Comparison of ENCODE assay signal across 26 cellular contexts in genomic region chr2:219180961-219181360, GRCh38. TPM values are rescaled to one million over a fixed set of nuclear protein-coding genes. Genes with fewer than 3 reads are reported as not detected.
DNase-seq lines count a peak whose midpoint lies in the region; ATAC-seq, FAIRE-seq and TF ChIP-seq lines count a peak whose summit lies in the region.
"Had no signal": no experiment of that assay in that cellular context is flagged by ENCODE, and none has a peak within 500 bp of the region (broad histone marks: within the 10 kb centered on the region; RNA-seq: fewer than 3 reads in every experiment).

No MANE protein-coding gene starts in this region.

- no peak for FAIRE-seq in urothelium cell line (lab: Jason Lieb, UNC)
- FAIRE-seq: A204.1, D721Med had no signal

- no peak for ATAC-seq in CD4-positive, alpha-beta T cell (ENCODE audit: poor library complexity)
- no peak for ATAC-seq in GM18867 (IDR thresholded peaks at IDR 0.05; ENCODE audit: unreplicated experiment)
- ATAC-seq: activated CD4-positive, CD25-positive, alpha-beta regulatory T cell treated with anti-CD3 and anti-CD28 coated beads, Interleukin-2, amount 50 U/mL, for 24 hours; gastrocnemius medialis; mucosa of descending colon; stimulated activated naive CD8-positive, alpha-beta T cell treated with anti-CD3 and anti-CD28 coated beads, Interleukin-15, Interleukin-2, amounts not matched to agents 100 U/mL and 50 U/mL, for 24 hours had no signal

- H3K4me2 ChIP-seq in neural progenitor cell, result no peak overlapping the region
- H3K4me2 ChIP-seq: smooth muscle cell had no signal

- CTCF ChIA-PET in CD4-positive, alpha-beta T cell (lab: Charles Lee), result interaction anchor here (1.2 kb wide), 2 partner anchors 108 to 151 kb away, joined by 3 read pairs; no protein-coding TSS in a partner anchor

- H3K4me3 Mint-ChIP-seq in activated CD4-positive, alpha-beta T cell treated with anti-CD3 and anti-CD28 coated beads, Interleukin-2, amount 10 ng/mL, durations not matched to agents 24 days and 14 days, result peak overlapping the region; percentile 32
- peak overlapping the region; percentile 70 for H3K4me3 Mint-ChIP-seq in CD4-positive, alpha-beta T cell
- H3K4me3 Mint-ChIP-seq in activated naive CD8-positive, alpha-beta T cell treated with anti-CD3 and anti-CD28 coated beads for 36 hours, result no peak overlapping the region
- peak overlapping the region; percentile 53 for H3K4me3 Mint-ChIP-seq in neural progenitor cell

- H3K27me3 ChIP-seq in CD4-positive, alpha-beta T cell (ENCODE audit: control insufficient read depth, insufficient read depth, low read length), result no peaks in the 10 kb centered on the region
- H3K27me3 ChIP-seq in neural progenitor cell, result no peaks in the 10 kb centered on the region
- H3K27me3 ChIP-seq: esophagus squamous epithelium, gastrocnemius medialis, thyroid gland had no signal

- H4K20me1 ChIP-seq in neural progenitor cell (ENCODE audit: low read depth), result peaks cover 15% of the 10 kb centered on the region

- H3K4me1 Mint-ChIP-seq in activated CD4-positive, alpha-beta T cell treated with anti-CD3 and anti-CD28 coated beads, Interleukin-2, amount 10 ng/mL, durations not matched to agents 24 days and 14 days, result peaks cover 45% of the 10 kb centered on the region
- H3K4me1 Mint-ChIP-seq in CD4-positive, alpha-beta T cell (ENCODE audit: low read depth), result peaks cover 62% of the 10 kb centered on the region
- peaks cover 45% of the 10 kb centered on the region for H3K4me1 Mint-ChIP-seq in activated naive CD8-positive, alpha-beta T cell treated with anti-CD3 and anti-CD28 coated beads for 36 hours
- peaks cover 17% of the 10 kb centered on the region for H3K4me1 Mint-ChIP-seq in neural progenitor cell

- no peak overlapping the region for H3K27ac ChIP-seq in CD4-positive, alpha-beta T cell (ENCODE audit: low read depth, low read length)
- H3K27ac ChIP-seq in neural progenitor cell, result no peak overlapping the region
- H3K27ac ChIP-seq: esophagus squamous epithelium, gastrocnemius medialis, thyroid gland had no signal

- peaks cover 50% of the 10 kb centered on the region for H3K36me3 Mint-ChIP-seq in activated CD4-positive, alpha-beta T cell treated with anti-CD3 and anti-CD28 coated beads, Interleukin-2, amount 10 ng/mL, durations not matched to agents 24 days and 14 days (ENCODE audit: low read depth)
- peaks cover 82% of the 10 kb centered on the region for H3K36me3 Mint-ChIP-seq in CD4-positive, alpha-beta T cell (ENCODE audit: low read depth)
- peaks cover 15% of the 10 kb centered on the region for H3K36me3 Mint-ChIP-seq in activated naive CD8-positive, alpha-beta T cell treated with anti-CD3 and anti-CD28 coated beads for 36 hours
- peaks cover 20% of the 10 kb centered on the region for H3K36me3 Mint-ChIP-seq in neural progenitor cell

- peaks cover 18% of the 10 kb centered on the region for H3K79me2 ChIP-seq in neural progenitor cell (ENCODE audit: low read depth)

- no peak overlapping the region for H3K9ac ChIP-seq in neural progenitor cell

- DNase-seq in activated CD4-positive, alpha-beta T cell treated with anti-CD3 and anti-CD28 coated beads, Interleukin-2, amount 10 ng/mL, durations not matched to agents 24 days and 14 days, result peak; percentile 55
- no peak for DNase-seq in activated CD4-positive, alpha-beta T cell treated with anti-CD3 and anti-CD28 coated beads for 1 hour
- DNase-seq in CD4-positive, alpha-beta T cell, result no peak
- DNase-seq in activated naive CD8-positive, alpha-beta T cell treated with anti-CD3 and anti-CD28 coated beads for 36 hours, result no peak
- DNase-seq in neural progenitor cell (ENCODE audit: low spot score), result no peak
- no peak for DNase-seq in OCI-M1 (lab: John Stamatoyannopoulos, UW)
- no peak for DNase-seq in urothelium cell line (ENCODE audit: low spot score)
- DNase-seq: effector CD8-positive, alpha-beta T cell; esophagus squamous epithelium; gastrocnemius medialis; GOT3; hypothalamus; Kasumi-1; mucosa of descending colon; NCI-H1048; NCI-H187 treated with DMSO at 0.1 percent for 48 hours; NCI-H526 treated with DMSO at 0.1 percent for 48 hours; stimulated activated CD4-positive, alpha-beta T cell treated with anti-CD3 and anti-CD28 coated beads, Interleukin-2, amount 100 ng/mL, for 48 hours; stimulated activated naive CD8-positive, alpha-beta T cell treated with anti-CD3 and anti-CD28 coated beads, Interleukin-15, Interleukin-2, amounts not matched to agents 100 U/mL and 50 U/mL, for 24 hours; thyroid gland had no signal

- H2AFZ ChIP-seq in neural progenitor cell (replicated peaks), result no peak overlapping the region

- H3K27me3 Mint-ChIP-seq in activated CD4-positive, alpha-beta T cell treated with anti-CD3 and anti-CD28 coated beads, Interleukin-2, amount 10 ng/mL, durations not matched to agents 24 days and 14 days, result no peaks in the 10 kb centered on the region
- H3K27me3 Mint-ChIP-seq in CD4-positive, alpha-beta T cell, result no peaks in the 10 kb centered on the region
- H3K27me3 Mint-ChIP-seq in activated naive CD8-positive, alpha-beta T cell treated with anti-CD3 and anti-CD28 coated beads for 36 hours, result no peaks in the 10 kb centered on the region
- peaks cover 7% of the 10 kb centered on the region for H3K27me3 Mint-ChIP-seq in neural progenitor cell (ENCODE audit: insufficient read depth, low read depth)
- H3K27me3 Mint-ChIP-seq: B cell had no signal

- H3K4me1 ChIP-seq in neural progenitor cell, result peaks cover 9% of the 10 kb centered on the region

- no peaks in the 10 kb centered on the region for H3K9me3 ChIP-seq in CD4-positive, alpha-beta T cell (ENCODE audit: control insufficient read depth, low read length)
- no peaks in the 10 kb centered on the region for H3K9me3 ChIP-seq in neural progenitor cell (ENCODE audit: low read depth)
- H3K9me3 ChIP-seq: esophagus squamous epithelium, gastrocnemius medialis, mucosa of descending colon, thyroid gland had no signal

- H3F3A ChIP-seq in neural progenitor cell (ENCODE audit: low read depth), result peaks cover 25% of the 10 kb centered on the region

- H3K9me3 Mint-ChIP-seq in activated CD4-positive, alpha-beta T cell treated with anti-CD3 and anti-CD28 coated beads, Interleukin-2, amount 10 ng/mL, durations not matched to agents 24 days and 14 days, result no peaks in the 10 kb centered on the region
- no peaks in the 10 kb centered on the region for H3K9me3 Mint-ChIP-seq in CD4-positive, alpha-beta T cell
- no peaks in the 10 kb centered on the region for H3K9me3 Mint-ChIP-seq in activated naive CD8-positive, alpha-beta T cell treated with anti-CD3 and anti-CD28 coated beads for 36 hours
- H3K9me3 Mint-ChIP-seq in neural progenitor cell, result no peaks in the 10 kb centered on the region

- POLR2A ChIA-PET in CD4-positive, alpha-beta T cell (lab: Charles Lee), result interaction anchor here (0.6 to 4.4 kb wide), 6 partner anchors 16 to 73 kb away, joined by 3 to 41 read pairs (median 5); partner anchors contain the start of genes ANKZF1, ATG9A, NHEJ1 and TUBA4A

- H3K36me3 ChIP-seq in neural progenitor cell, result no peaks in the 10 kb centered on the region

- H3K27ac Mint-ChIP-seq in activated CD4-positive, alpha-beta T cell treated with anti-CD3 and anti-CD28 coated beads, Interleukin-2, amount 10 ng/mL, durations not matched to agents 24 days and 14 days, result no peak overlapping the region
- H3K27ac Mint-ChIP-seq in CD4-positive, alpha-beta T cell, result peak overlapping the region; percentile 81
- H3K27ac Mint-ChIP-seq in activated naive CD8-positive, alpha-beta T cell treated with anti-CD3 and anti-CD28 coated beads for 36 hours, result peak overlapping the region; percentile 62
- H3K27ac Mint-ChIP-seq in neural progenitor cell, result no peak overlapping the region
- H3K27ac Mint-ChIP-seq: B cell had no signal

- no peak for TF ChIP-seq CTCF in CD4-positive, alpha-beta T cell (IDR thresholded peaks at IDR 0.05)
- no peak for TF ChIP-seq CTCF in neural progenitor cell (IDR thresholded peaks at IDR 0.05)

- intact Hi-C loops in activated CD4-positive, alpha-beta T cell treated with anti-CD3 and anti-CD28 coated beads, Interleukin-2, amount 10 ng/mL, durations not matched to agents 24 days and 14 days (cut with micrococcal nuclease), result no loop called here
- intact Hi-C loops in CD4-positive, alpha-beta T cell (cut with DNase I, micrococcal nuclease), result no loop called here

- no peak overlapping the region for H3K4me3 ChIP-seq in neural progenitor cell
- H3K4me3 ChIP-seq: esophagus squamous epithelium, gastrocnemius medialis, mucosa of descending colon, smooth muscle cell, thyroid gland had no signal

RNA-seq across cellular contexts. Expression of gene RETREG2, which starts 2.9 kb away (rescaled TPM):
- total RNA-seq in activated CD4-positive, alpha-beta T cell treated with anti-CD3 and anti-CD28 coated beads, Interleukin-2, amount 10 ng/mL, durations not matched to agents 24 days and 14 days, result 54.1 and 57.4 TPM in 2 replicates
- 10 to 100 TPM; 82.3 to 83.2 TPM for total RNA-seq in CD4-positive, alpha-beta T cell
- 10 to 100 TPM; 54.2 to 57.7 TPM for total RNA-seq in activated naive CD8-positive, alpha-beta T cell treated with anti-CD3 and anti-CD28 coated beads for 36 hours
- 32.9 and 53.5 TPM in 2 replicates for total RNA-seq in neural progenitor cell (ENCODE audit: low replicate concordance)

RNA-seq across cellular contexts. Expression of gene CNPPD1, which starts 4.2 kb away (rescaled TPM):
- total RNA-seq in activated CD4-positive, alpha-beta T cell treated with anti-CD3 and anti-CD28 coated beads, Interleukin-2, amount 10 ng/mL, durations not matched to agents 24 days and 14 days, result 62.0 and 62.6 TPM in 2 replicates
- total RNA-seq in CD4-positive, alpha-beta T cell, result 10 to 100 TPM; 42.3 to 43.4 TPM
- total RNA-seq in activated naive CD8-positive, alpha-beta T cell treated with anti-CD3 and anti-CD28 coated beads for 36 hours, result 10 to 100 TPM; 44.1 to 50.2 TPM
- total RNA-seq in neural progenitor cell (ENCODE audit: low replicate concordance), result 15.8 and 21.8 TPM in 2 replicates

RNA-seq across cellular contexts. Expression of gene SLC23A3, which starts 11.1 kb away (rescaled TPM):
- total RNA-seq in activated CD4-positive, alpha-beta T cell treated with anti-CD3 and anti-CD28 coated beads, Interleukin-2, amount 10 ng/mL, durations not matched to agents 24 days and 14 days, result 1.8 and 2.3 TPM in 2 replicates
- total RNA-seq in CD4-positive, alpha-beta T cell, result under 1 TPM; 0.36 to 0.96 TPM
- total RNA-seq in activated naive CD8-positive, alpha-beta T cell treated with anti-CD3 and anti-CD28 coated beads for 36 hours, result 1 to 10 TPM in 1 of 2 experiments, under 1 TPM in 1; 0.92 to 1.1 TPM
- total RNA-seq in neural progenitor cell (ENCODE audit: low replicate concordance), result 0.06 and 1.4 TPM in 2 replicates
- total RNA-seq: smooth muscle cell had no signal

RNA-seq across cellular contexts. Expression of gene NHEJ1, which starts 20.3 kb away (rescaled TPM):
- 20.7 and 22.8 TPM in 2 replicates for total RNA-seq in activated CD4-positive, alpha-beta T cell treated with anti-CD3 and anti-CD28 coated beads, Interleukin-2, amount 10 ng/mL, durations not matched to agents 24 days and 14 days
- 1 to 10 TPM; 7.2 to 8.5 TPM for total RNA-seq in CD4-positive, alpha-beta T cell
- total RNA-seq in activated naive CD8-positive, alpha-beta T cell treated with anti-CD3 and anti-CD28 coated beads for 36 hours, result 10 to 100 TPM; 19.8 to 21.1 TPM
- total RNA-seq in neural progenitor cell (ENCODE audit: low replicate concordance), result 23.9 and 25.5 TPM in 2 replicates

RNA-seq across cellular contexts. Expression of gene ZFAND2B, which starts 25.6 kb away (rescaled TPM):
- 36.7 and 37.4 TPM in 2 replicates for total RNA-seq in activated CD4-positive, alpha-beta T cell treated with anti-CD3 and anti-CD28 coated beads, Interleukin-2, amount 10 ng/mL, durations not matched to agents 24 days and 14 days
- total RNA-seq in CD4-positive, alpha-beta T cell, result 10 to 100 TPM; 65.9 to 67.4 TPM
- 10 to 100 TPM; 22.8 to 27.2 TPM for total RNA-seq in activated naive CD8-positive, alpha-beta T cell treated with anti-CD3 and anti-CD28 coated beads for 36 hours
- total RNA-seq in neural progenitor cell (ENCODE audit: low replicate concordance), result 13.6 and 23.8 TPM in 2 replicates

Comparison
In these comparisons a context has a peak if more than half of its experiments do, and no peak if none do; other contexts are left out.
1. H3K27ac Mint-ChIP-seq: peak in CD4-positive, alpha-beta T cell (single experiment) and activated naive CD8-positive, alpha-beta T cell treated with anti-CD3 and anti-CD28 coated beads for 36 hours (single experiment); none in activated CD4-positive, alpha-beta T cell treated with anti-CD3 and anti-CD28 coated beads, Interleukin-2, amount 10 ng/mL, durations not matched to agents 24 days and 14 days (single experiment) and neural progenitor cell (single experiment).